Comparison of ENCODE assay signal across 16 cellular contexts in the genomic region with DNA sequence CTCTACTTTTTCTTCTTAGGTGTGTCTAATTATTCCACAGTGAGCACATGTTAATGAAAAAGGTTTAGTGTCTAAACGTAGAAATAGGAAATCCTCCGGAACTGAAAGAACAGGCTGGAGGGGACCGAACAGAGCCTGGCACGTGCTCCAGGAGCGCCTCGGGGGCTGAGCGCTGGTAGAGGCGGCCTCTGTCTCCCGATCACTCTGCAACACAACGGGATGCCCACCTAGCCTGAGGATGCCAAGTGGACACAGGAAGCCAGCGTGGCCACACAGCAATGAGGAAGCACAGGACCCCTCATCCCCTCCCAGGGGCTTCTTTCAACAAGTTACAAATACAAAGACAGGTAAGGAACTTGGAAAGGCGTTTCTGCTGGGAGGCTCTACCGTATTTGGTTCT. TPM values are rescaled to one million over a fixed set of nuclear protein-coding genes. Genes with fewer than 3 reads are reported as not detected.
A peak's percentile ranks its signal among the peaks of the same experiment; 100 is the strongest.
DNase-seq lines count a peak whose midpoint lies in the region; ATAC-seq and TF ChIP-seq lines count a peak whose summit lies in the region.
"Had no signal": no experiment of that assay in that cellular context is flagged by ENCODE, and none has a peak within 500 bp of the region (broad histone marks: within the 10 kb centered on the region; RNA-seq: fewer than 3 reads in every experiment).

No MANE protein-coding gene starts in this region.

- no peaks in the 10 kb centered on the region for H3K27me3 ChIP-seq in BLaER1 treated with 17β-estradiol and CSF1 and Interleukin-3, amounts not matched to agents 10 nM and 100 nM
- H3K27me3 ChIP-seq in CD8-positive, alpha-beta T cell (ENCODE audit: insufficient read depth, low read length): no peaks in the 10 kb centered on the region
- no peaks in the 10 kb centered on the region for H3K27me3 ChIP-seq in right atrium auricular region
- H3K27me3 ChIP-seq in WERI-Rb-1 (ENCODE audit: insufficient read depth, low read depth, severe bottlenecking): no peaks in the 10 kb centered on the region
- H3K27me3 ChIP-seq: foreskin keratinocyte, upper lobe of left lung had no signal

- no peak for TF ChIP-seq CTCF in CD8-positive, alpha-beta T cell (IDR thresholded peaks at IDR 0.05)
- no peak for TF ChIP-seq CTCF in brain (conservative IDR thresholded peaks at IDR 0.05)
- no peak for TF ChIP-seq CTCF in right atrium auricular region (IDR thresholded peaks at IDR 0.05)
- TF ChIP-seq CTCF in WERI-Rb-1 (IDR thresholded peaks at IDR 0.05; ENCODE audit: low read depth, low read length): no peak

- CTCF ChIA-PET in CD8-positive, alpha-beta T cell (lab: Charles Lee): interaction anchor here (0.9 to 3.5 kb wide), 6 partner anchors 12 to 52 kb away, joined by 3 to 23 read pairs (median 6); a partner anchor contains a TSS

- H3K4me1 Mint-ChIP-seq in CD8-positive, alpha-beta T cell (ENCODE audit: low read depth): peaks cover 38% of the 10 kb centered on the region
- peaks cover 37% of the 10 kb centered on the region for H3K4me1 Mint-ChIP-seq in brain

- H3K36me3 Mint-ChIP-seq in CD8-positive, alpha-beta T cell: peaks cover 12% of the 10 kb centered on the region
- no peaks in the 10 kb centered on the region for H3K36me3 Mint-ChIP-seq in brain

- H3K4me2 ChIP-seq in BLaER1 treated with 17β-estradiol and CSF1 and Interleukin-3, amounts not matched to agents 10 nM and 100 nM: peak overlapping the region in 8 of 11 experiments; percentile 72 to 91 (median 81); a peak in 18 of 22 replicates

- no peaks in the 10 kb centered on the region for H3K36me3 ChIP-seq in BLaER1 treated with 17β-estradiol and CSF1 and Interleukin-3, amounts not matched to agents 10 nM and 100 nM
- no peaks in the 10 kb centered on the region for H3K36me3 ChIP-seq in CD8-positive, alpha-beta T cell (ENCODE audit: insufficient read depth, low read length)
- H3K36me3 ChIP-seq in right atrium auricular region (no peaks in the 10 kb centered on the region), WERI-Rb-1 (no peaks in the 10 kb centered on the region)
- H3K36me3 ChIP-seq: upper lobe of left lung had no signal

- POLR2A ChIA-PET in CD8-positive, alpha-beta T cell (lab: Charles Lee): interaction anchor here (1.1 to 2.3 kb wide), 5 partner anchors 21 to 75 kb away, joined by 4 to 24 read pairs (median 15); a partner anchor contains a TSS

- H4K20me1 ChIP-seq in BLaER1 treated with 17β-estradiol and CSF1 and Interleukin-3, amounts not matched to agents 10 nM and 100 nM: no peaks in the 10 kb centered on the region

- peak overlapping the region in 1 of 10 experiments; percentile 65; a peak in 2 of 20 replicates for H3K4me3 ChIP-seq in BLaER1 treated with 17β-estradiol and CSF1 and Interleukin-3, amounts not matched to agents 10 nM and 100 nM
- no peak overlapping the region for H3K4me3 ChIP-seq in CD8-positive, alpha-beta T cell (ENCODE audit: low read depth, low read length)
- no peak overlapping the region for H3K4me3 ChIP-seq in right atrium auricular region
- H3K4me3 ChIP-seq in WERI-Rb-1 (ENCODE audit: low read depth, low read length): no peak overlapping the region

- H3K4me3 Mint-ChIP-seq in CD8-positive, alpha-beta T cell: peak overlapping the region; percentile 47
- peak overlapping the region in 3 of 5 experiments; percentile 20 to 62 (median 32) for H3K4me3 Mint-ChIP-seq in brain

- no peak overlapping the region for H3K27ac Mint-ChIP-seq in CD8-positive, alpha-beta T cell
- H3K27ac Mint-ChIP-seq in brain: no peak overlapping the region

- peaks cover 9 to 51% (median 32%) of the 10 kb centered on the region in 10 experiments for H3K4me1 ChIP-seq in BLaER1 treated with 17β-estradiol and CSF1 and Interleukin-3, amounts not matched to agents 10 nM and 100 nM
- peaks cover 13% of the 10 kb centered on the region for H3K4me1 ChIP-seq in CD8-positive, alpha-beta T cell (ENCODE audit: insufficient read depth, low read length)
- peaks cover 0 to 41% of the 10 kb centered on the region in 2 donors for H3K4me1 ChIP-seq in right atrium auricular region
- H3K4me1 ChIP-seq: foreskin keratinocyte had no signal

- H3K27ac ChIP-seq in BLaER1 treated with 17β-estradiol and CSF1 and Interleukin-3, amounts not matched to agents 10 nM and 100 nM: peak overlapping the region in 9 of 11 experiments; percentile 75 to 93 (median 89); a peak in 16 of 22 replicates
- H3K27ac ChIP-seq in CD8-positive, alpha-beta T cell (ENCODE audit: low read depth, low read length): no peak overlapping the region
- H3K27ac ChIP-seq in right atrium auricular region: no peak overlapping the region
- no peak overlapping the region for H3K27ac ChIP-seq in WERI-Rb-1
- H3K27ac ChIP-seq: foreskin keratinocyte, upper lobe of left lung had no signal

- ATAC-seq in CD8-positive, alpha-beta T cell: no peak
- ATAC-seq: foreskin keratinocyte; Right ventricle myocardium inferior; stimulated activated naive CD8-positive, alpha-beta T cell treated with anti-CD3 and anti-CD28 coated beads, Interleukin-15, amount 100 ng/mL, for 72 hours had no signal

- H3K9me3 ChIP-seq in BLaER1 treated with 17β-estradiol and CSF1 and Interleukin-3, amounts not matched to agents 10 nM and 100 nM (replicated peaks in 1 of 11): no peaks in the 10 kb centered on the region
- H3K9me3 ChIP-seq in CD8-positive, alpha-beta T cell (ENCODE audit: low read length): no peaks in the 10 kb centered on the region
- H3K9me3 ChIP-seq in right atrium auricular region (no peaks in the 10 kb centered on the region), WERI-Rb-1 (ENCODE audit: severe bottlenecking) (no peaks in the 10 kb centered on the region)
- H3K9me3 ChIP-seq: upper lobe of left lung had no signal

- no peak for DNase-seq in CD8-positive, alpha-beta T cell
- DNase-seq in DMS53 treated with DMSO at 0.1 percent for 48 hours (lab: John Stamatoyannopoulos, UW; ENCODE audit: unreplicated experiment) (no peak), right atrium auricular region (ENCODE audit: low spot score) (no peak), WERI-Rb-1 (no peak)
- DNase-seq: dermis blood vessel endothelial cell; foreskin keratinocyte; IMR-90; NCI-H2029; NCI-H510A; stimulated activated naive CD8-positive, alpha-beta T cell treated with anti-CD3 and anti-CD28 coated beads, Interleukin-15, amount 100 ng/mL, for 72 hours; upper lobe of left lung had no signal

- peaks cover 4% of the 10 kb centered on the region for H3K9me3 Mint-ChIP-seq in CD8-positive, alpha-beta T cell
- H3K9me3 Mint-ChIP-seq in brain: peaks cover 3 to 25% (median 4%) of the 10 kb centered on the region in 5 experiments
- H3K9me3 Mint-ChIP-seq: stimulated activated naive CD8-positive, alpha-beta T cell treated with anti-CD3 and anti-CD28 coated beads, Interleukin-15, amount 100 ng/mL, for 72 hours had no signal

- intact Hi-C loops in CD8-positive, alpha-beta T cell (cut with DNase I, micrococcal nuclease): loop anchor here in 1 of 2 experiments (10.0 kb wide), 2 partner anchors 321 to 401 kb away; a partner anchor contains a TSS

- peak overlapping the region in 2 of 11 experiments; percentile 83 to 86; a peak in 5 of 22 replicates for H3K9ac ChIP-seq in BLaER1 treated with 17β-estradiol and CSF1 and Interleukin-3, amounts not matched to agents 10 nM and 100 nM

- no peaks in the 10 kb centered on the region for H3K27me3 Mint-ChIP-seq in CD8-positive, alpha-beta T cell (ENCODE audit: low read depth)
- H3K27me3 Mint-ChIP-seq in brain: peaks cover 34% of the 10 kb centered on the region
- H3K27me3 Mint-ChIP-seq: stimulated activated naive CD8-positive, alpha-beta T cell treated with anti-CD3 and anti-CD28 coated beads, Interleukin-15, amount 100 ng/mL, for 72 hours had no signal

RNA-seq across cellular contexts. Expression of a gene that starts 19.4 kb away (rescaled TPM):
- total RNA-seq in CD8-positive, alpha-beta T cell: under 1 TPM; 0.72 to 0.95 TPM
- 0.22 TPM for polyA plus RNA-seq in brain (ENCODE audit: insufficient read depth, low read depth, low replicate concordance)
- total RNA-seq in right atrium auricular region: 1 to 10 TPM; 4.1 to 7.7 TPM

RNA-seq across cellular contexts. Expression of a gene that starts 37.5 kb away (rescaled TPM):
- 10 to 100 TPM; 20.9 to 22.2 TPM for total RNA-seq in CD8-positive, alpha-beta T cell
- polyA plus RNA-seq in brain (ENCODE audit: insufficient read depth, low read depth, low replicate concordance): 33.0 TPM
- total RNA-seq in right atrium auricular region: 10 to 100 TPM; 10.0 to 11.2 TPM

RNA-seq across cellular contexts. Expression of a gene that starts 38.2 kb away (rescaled TPM):
- not detected for total RNA-seq in CD8-positive, alpha-beta T cell
- polyA plus RNA-seq in brain (ENCODE audit: insufficient read depth, low read depth, low replicate concordance): not detected
- not detected for total RNA-seq in right atrium auricular region
- total RNA-seq: Daoy; dermis blood vessel endothelial cell; foreskin keratinocyte; IMR-90; Right ventricle myocardium inferior; T-helper 1 cell treated with Interleukin-12 subunit alpha and Interleukin-12 subunit beta and Interleukin-4 antibody, amounts not matched to agents 30 ng/mL and 1 ng/mL, for 36 hours had no signal
- polyA plus RNA-seq: foreskin keratinocyte, IMR-90 had no signal

RNA-seq across cellular contexts. Expression of a gene that starts 54.6 kb away (rescaled TPM):
- not detected for total RNA-seq in CD8-positive, alpha-beta T cell
- polyA plus RNA-seq in brain (ENCODE audit: insufficient read depth, low read depth, low replicate concordance): not detected
- not detected for total RNA-seq in right atrium auricular region
- total RNA-seq: Daoy; dermis blood vessel endothelial cell; foreskin keratinocyte; IMR-90; Right ventricle myocardium inferior; T-helper 1 cell treated with Interleukin-12 subunit alpha and Interleukin-12 subunit beta and Interleukin-4 antibody, amounts not matched to agents 30 ng/mL and 1 ng/mL, for 36 hours; upper lobe of left lung had no signal
- polyA plus RNA-seq: foreskin keratinocyte, IMR-90 had no signal

RNA-seq across cellular contexts. Expression of a gene that starts 58.1 kb away (rescaled TPM):
- total RNA-seq in CD8-positive, alpha-beta T cell: 1,000 to 10,000 TPM; 2,370 to 2,438 TPM
- 2,812 TPM for polyA plus RNA-seq in brain (ENCODE audit: insufficient read depth, low read depth, low replicate concordance)
- total RNA-seq in right atrium auricular region: 1,000 to 10,000 TPM; 1,155 to 1,413 TPM

Comparison
In these comparisons a context has a peak if more than half of its experiments do, and no peak if none do; other contexts are left out.
1. H3K27ac ChIP-seq: peak in BLaER1 treated with 17β-estradiol and CSF1 and Interleukin-3, amounts not matched to agents 10 nM and 100 nM (9 of 11); none in CD8-positive, alpha-beta T cell (single experiment), right atrium auricular region (0 of 2) and WERI-Rb-1 (single experiment).